20 cellular contexts compared by ENCODE assay signal in genomic region chr10:119418401-119418800, GRCh38.
DNase-seq lines count a peak whose midpoint lies in the region; ATAC-seq, FAIRE-seq and TF ChIP-seq lines count a peak whose summit lies in the region.
"Had no signal": no experiment of that assay in that cellular context is flagged by ENCODE, and none has a peak within 500 bp of the region (broad histone marks: within the 10 kb centered on the region; RNA-seq: fewer than 3 reads in every experiment).

No MANE protein-coding gene starts in this region.

- TF ChIP-seq CTCF in K562 (IDR thresholded peaks at IDR 0.05 in 2 of 3, conservative IDR thresholded peaks at IDR 0.05 in 1 of 3; ENCODE audit: insufficient read depth in 2 of 3, low read depth in 1 of 3, low read length in 3 of 3) (no peak), liver (IDR thresholded peaks at IDR 0.05; ENCODE audit: low read depth, low read length, missing input control) (no peak)

- H3K27ac ChIP-seq in K562 (ENCODE audit: extremely low read depth, low read depth, low read length), result no peak overlapping the region
- no peak overlapping the region for H3K27ac ChIP-seq in liver (ENCODE audit: low read depth in 1 of 2, low read length in 2 of 2)
- H3K27ac ChIP-seq: BLaER1 treated with 17β-estradiol and CSF1 and Interleukin-3, amounts not matched to agents 10 nM and 100 nM; GM23248; HL-60; PC-9 had no signal

- H3K4me1 ChIP-seq in K562 (replicated peaks in 1 of 2; ENCODE audit: control insufficient read depth in 2 of 2, insufficient read depth in 2 of 2, low read length in 2 of 2), result peaks cover 0 to 4% of the 10 kb centered on the region in 2 experiments; a peak in 1 of 5 replicates
- H3K4me1 ChIP-seq in liver (ENCODE audit: control insufficient read depth in 4 of 4, insufficient read depth in 4 of 4, low read length in 3 of 4), result no peaks in the 10 kb centered on the region

- no peaks in the 10 kb centered on the region for H3K79me2 ChIP-seq in K562 (ENCODE audit: control insufficient read depth, insufficient read depth, low read length)

- TF ChIP-seq EP300 in K562 (IDR thresholded peaks at IDR 0.05; ENCODE audit: low read length), result no peak

- H3K27ac Mint-ChIP-seq in activated T-helper 1 cell treated with anti-CD3 and anti-CD28 coated beads, Interleukin-12 subunit alpha, Interleukin-12 subunit beta, Interleukin-2, Interleukin-4 antibody, amounts not matched to agents 30 ng/mL and 10 ng/mL and 1 ng/mL, durations not matched to agents 14 hours and 24 hours and 36 hours, result no peak overlapping the region

- peak; percentile 32 for DNase-seq in left ventricle myocardium superior
- no peak for DNase-seq in cardiac septum (ENCODE audit: low spot score)
- peak in 1 of 4 experiments; percentile 12 for DNase-seq in K562 (ENCODE audit: extremely low read depth in 1 of 4, low spot score in 3 of 4)
- DNase-seq in activated T-helper 1 cell treated with anti-CD3 and anti-CD28 coated beads, Interleukin-12 subunit alpha, Interleukin-12 subunit beta, Interleukin-2, Interleukin-4 antibody, amounts not matched to agents 30 ng/mL and 10 ng/mL and 1 ng/mL, durations not matched to agents 14 hours and 24 hours and 36 hours (ENCODE audit: low spot score), result no peak
- no peak for DNase-seq in activated T-cell treated with anti-CD3 and anti-CD28 coated beads, Interleukin-2, amount 50 U/mL, for 48 hours
- DNase-seq: DMS79 treated with DMSO at 0.1 percent for 48 hours, GM23248, KG1, NCI-H1048, NCI-H146, NCI-H2081, NCI-H510A treated with DMSO at 0.1 percent for 48 hours, NCI-H82, PC-9 had no signal

- H3K27me3 ChIP-seq in K562 (ENCODE audit: control insufficient read depth in 2 of 2, insufficient read depth in 2 of 2, low read length in 2 of 2), result peaks cover 0 to 32% of the 10 kb centered on the region in 2 experiments; a peak in 3 of 5 replicates
- no peaks in the 10 kb centered on the region for H3K27me3 ChIP-seq in liver (ENCODE audit: control insufficient read depth in 4 of 4, insufficient read depth in 4 of 4, low read length in 3 of 4)

- FAIRE-seq in K562 (lab: Jason Lieb, UNC), result no peak
- FAIRE-seq: A204.1 had no signal

- 7% methylated on average over 3 of the region's 3 CpGs for WGBS in K562 (ENCODE audit: insufficient coverage, low coverage, missing lambda C conversion rate)
- 84% methylated on average over 3 of the region's 3 CpGs for WGBS in liver

- H3K27me3 Mint-ChIP-seq in activated T-helper 1 cell treated with anti-CD3 and anti-CD28 coated beads, Interleukin-12 subunit alpha, Interleukin-12 subunit beta, Interleukin-2, Interleukin-4 antibody, amounts not matched to agents 30 ng/mL and 10 ng/mL and 1 ng/mL, durations not matched to agents 14 hours and 24 hours and 36 hours (ENCODE audit: insufficient read depth), result no peaks in the 10 kb centered on the region

- BruUV-seq in K562 (replicated peaks; lab: Mats Ljungman, UMichigan), result no TSS peak

- no peaks in the 10 kb centered on the region for H3K36me3 ChIP-seq in K562 (ENCODE audit: control insufficient read depth, insufficient read depth, low read length)
- H3K36me3 ChIP-seq in liver (ENCODE audit: control insufficient read depth in 4 of 4, insufficient read depth in 3 of 4, low read depth in 1 of 4, low read length in 3 of 4), result peaks cover 0 to 1% (median 0%) of the 10 kb centered on the region in 4 donors
- H3K36me3 ChIP-seq: BLaER1 treated with 17β-estradiol and CSF1 and Interleukin-3, amounts not matched to agents 10 nM and 100 nM had no signal

- H2AFZ ChIP-seq in K562 (ENCODE audit: low read depth, low read length), result no peak overlapping the region
- H2AFZ ChIP-seq: GM23248, PC-9 had no signal

- H4K20me1 ChIP-seq in K562 (replicated peaks; ENCODE audit: control insufficient read depth, insufficient read depth, low read length), result 0 out of 2 replicates have a peak, but pooled peaks cover 5% of the 10 kb centered on the region

- CTCF ChIA-PET in K562 (lab: Yijun Ruan, JAX; ENCODE audit: low intra/inter-chr PET ratio), result interaction anchor here (2.6 kb wide), 1 partner anchor 219 kb away, joined by 21 read pairs; no protein-coding TSS in a partner anchor

- TF ChIP-seq RAD21 in K562 (CRISPR knock-in tag; conservative IDR thresholded peaks at IDR 0.05 in 1 of 2, IDR thresholded peaks at IDR 0.05 in 1 of 2) (no peak), liver (IDR thresholded peaks at IDR 0.05) (no peak)

- H3K36me3 Mint-ChIP-seq in activated T-helper 1 cell treated with anti-CD3 and anti-CD28 coated beads, Interleukin-12 subunit alpha, Interleukin-12 subunit beta, Interleukin-2, Interleukin-4 antibody, amounts not matched to agents 30 ng/mL and 10 ng/mL and 1 ng/mL, durations not matched to agents 14 hours and 24 hours and 36 hours (ENCODE audit: low read depth), result peaks cover 8% of the 10 kb centered on the region

- TF ChIP-seq POLR2A in K562 (conservative IDR thresholded peaks at IDR 0.05), result no peak

- no peak overlapping the region for H3K9ac ChIP-seq in K562 (ENCODE audit: insufficient read depth in 1 of 2, low read depth in 2 of 2, low read length in 2 of 2)
- H3K9ac ChIP-seq in liver (ENCODE audit: low read depth in 1 of 2, low read length in 2 of 2), result no peak overlapping the region
- H3K9ac ChIP-seq: BLaER1 treated with 17β-estradiol and CSF1 and Interleukin-3, amounts not matched to agents 10 nM and 100 nM; GM23248 had no signal

- in situ Hi-C loops in K562 (cut with MboI), result loop anchor here (5.0 kb wide), 1 partner anchor 216 kb away; no protein-coding TSS in a partner anchor

- no peak overlapping the region for H3K4me3 Mint-ChIP-seq in activated T-helper 1 cell treated with anti-CD3 and anti-CD28 coated beads, Interleukin-12 subunit alpha, Interleukin-12 subunit beta, Interleukin-2, Interleukin-4 antibody, amounts not matched to agents 30 ng/mL and 10 ng/mL and 1 ng/mL, durations not matched to agents 14 hours and 24 hours and 36 hours

- no peak overlapping the region for H3K4me3 ChIP-seq in K562
- H3K4me3 ChIP-seq in liver (ENCODE audit: low read depth in 1 of 3, low read length in 3 of 3), result no peak overlapping the region
- H3K4me3 ChIP-seq: BLaER1 treated with 17β-estradiol and CSF1 and Interleukin-3, amounts not matched to agents 10 nM and 100 nM; GM23248; PC-9 had no signal

- H3K9me1 ChIP-seq in K562 (ENCODE audit: control insufficient read depth, insufficient read depth, low read length), result no peaks in the 10 kb centered on the region

- ATAC-seq in left ventricle myocardium superior (no peak), K562 (peak; percentile 82), GM21447 (IDR thresholded peaks at IDR 0.05; ENCODE audit: unreplicated experiment) (no peak)
- ATAC-seq: HCT116 had no signal

- no peaks in the 10 kb centered on the region for H3K9me3 ChIP-seq in K562 (replicated peaks; ENCODE audit: control insufficient read depth, insufficient read depth, low read depth, low read length)
- no peaks in the 10 kb centered on the region for H3K9me3 ChIP-seq in liver (ENCODE audit: control insufficient read depth in 4 of 4, low read length in 3 of 4)
- H3K9me3 ChIP-seq: BLaER1 treated with 17β-estradiol and CSF1 and Interleukin-3, amounts not matched to agents 10 nM and 100 nM had no signal

- POLR2A ChIA-PET in K562 (lab: Yijun Ruan, JAX), result no interaction called here

- intact Hi-C loops in left ventricle myocardium superior (cut with micrococcal nuclease) (loop anchor here (10.0 kb wide), 1 partner anchor 214 kb away; the partner anchor contains the start of gene GRK5), cardiac septum (cut with DNase I) (no loop called here), K562 (cut with micrococcal nuclease) (loop anchor here (5.0 kb wide), 1 partner anchor 126 kb away; no protein-coding TSS in a partner anchor)
- intact Hi-C loops in activated T-helper 1 cell treated with anti-CD3 and anti-CD28 coated beads, Interleukin-12 subunit alpha, Interleukin-12 subunit beta, Interleukin-2, Interleukin-4 antibody, amounts not matched to agents 30 ng/mL and 10 ng/mL and 1 ng/mL, durations not matched to agents 14 hours and 24 hours and 36 hours (cut with micrococcal nuclease), result no loop called here

- H3K4me2 ChIP-seq in K562 (ENCODE audit: insufficient read depth, low read length), result no peak overlapping the region
- H3K4me2 ChIP-seq: BLaER1 treated with 17β-estradiol and CSF1 and Interleukin-3, amounts not matched to agents 10 nM and 100 nM; PC-9 had no signal

- no peaks in the 10 kb centered on the region for H3K4me1 Mint-ChIP-seq in activated T-helper 1 cell treated with anti-CD3 and anti-CD28 coated beads, Interleukin-12 subunit alpha, Interleukin-12 subunit beta, Interleukin-2, Interleukin-4 antibody, amounts not matched to agents 30 ng/mL and 10 ng/mL and 1 ng/mL, durations not matched to agents 14 hours and 24 hours and 36 hours (ENCODE audit: low read depth)

- no peaks in the 10 kb centered on the region for H3K9me3 Mint-ChIP-seq in activated T-helper 1 cell treated with anti-CD3 and anti-CD28 coated beads, Interleukin-12 subunit alpha, Interleukin-12 subunit beta, Interleukin-2, Interleukin-4 antibody, amounts not matched to agents 30 ng/mL and 10 ng/mL and 1 ng/mL, durations not matched to agents 14 hours and 24 hours and 36 hours

TF ChIP-seq in K562, 482 proteins besides CTCF, POLR2A, EP300 and RAD21 (continues in another document):
- peak; percentile 53; the same call in 1 of the 2 replicates for TF ChIP-seq TFAP4 (CRISPR knock-in tag; IDR thresholded peaks at IDR 0.05; ENCODE audit: borderline replicate concordance)
- TF ChIP-seq STAG1 (CRISPR knock-in tag; IDR thresholded peaks at IDR 0.05; ENCODE audit: borderline replicate concordance), result no peak
- TF ChIP-seq ARID1B (IDR thresholded peaks at IDR 0.05), result no peak
- TF ChIP-seq U2AF2 (optimal IDR thresholded peaks at IDR 0.05; ENCODE audit: low read depth, low read length), result no peak

TF ChIP-seq in liver, 16 proteins besides CTCF, POLR2A, EP300 and RAD21:
- TF ChIP-seq NR2F2 (IDR thresholded peaks at IDR 0.05), result peak; percentile 1
- no peak for TF ChIP-seq FOXA2 (IDR thresholded peaks at IDR 0.05)
- no peak for TF ChIP-seq HNF4A (conservative IDR thresholded peaks at IDR 0.05)
- no peak for TF ChIP-seq ATF3 (IDR thresholded peaks at IDR 0.05)

Comparison
In these comparisons a context has a peak if more than half of its experiments do, and no peak if none do; other contexts are left out.
1. intact Hi-C loops: an anchor here in left ventricle myocardium superior (10.0 kb wide) and K562 (5.0 kb wide); none called in cardiac septum and activated T-helper 1 cell treated with anti-CD3 and anti-CD28 coated beads, Interleukin-12 subunit alpha, Interleukin-12 subunit beta, Interleukin-2, Interleukin-4 antibody, amounts not matched to agents 30 ng/mL and 10 ng/mL and 1 ng/mL, durations not matched to agents 14 hours and 24 hours and 36 hours.